ENCODE assay signal across 8 cellular contexts in genomic region chr19:33273881-33274662, GRCh38. TPM values are rescaled to one million over a fixed set of nuclear protein-coding genes. Genes with fewer than 3 reads are reported as not detected.
DNase-seq lines count a peak whose midpoint lies in the region; ATAC-seq and TF ChIP-seq lines count a peak whose summit lies in the region.

No MANE protein-coding gene starts in this region.

- H3K9me3 ChIP-seq in BE2C: no peaks in the 10 kb centered on the region

- DNase-seq in BE2C: peak; percentile 63
- peak; percentile 27 for DNase-seq in KG1 (lab: John Stamatoyannopoulos, UW)
- DNase-seq in activated T-helper 9 cell treated with anti-CD3 and anti-CD28 coated beads, Interleukin-2, amount 50 U/mL, for 16 hours (ENCODE audit: low read depth): peak; percentile 16
- peak; percentile 84 for DNase-seq in islet precursor cell
- DNase-seq in stimulated activated CD4-positive, alpha-beta T cell treated with anti-CD3 and anti-CD28 coated beads, Interleukin-4, amount 100 ng/mL, for 1 hour: peak; percentile 46
- no peak for DNase-seq in NCI-H524 treated with DMSO at 0.1 percent for 48 hours (lab: John Stamatoyannopoulos, UW)

- H3K4me1 ChIP-seq in BE2C: peaks cover 6% of the 10 kb centered on the region

- H3K27me3 ChIP-seq in BE2C: no peaks in the 10 kb centered on the region

- ATAC-seq in GM19328 (IDR thresholded peaks at IDR 0.05; ENCODE audit: unreplicated experiment): no peak
- no peak for ATAC-seq in HG03565 (IDR thresholded peaks at IDR 0.05; ENCODE audit: unreplicated experiment)

- TF ChIP-seq CTCF in BE2C (IDR thresholded peaks at IDR 0.05; ENCODE audit: low read depth, low read length): no peak

- no peak overlapping the region for H3K4me3 ChIP-seq in BE2C (ENCODE audit: low read depth, low read length)

- H3K36me3 ChIP-seq in BE2C: no peaks in the 10 kb centered on the region

RNA-seq across cellular contexts. Expression of gene CEBPA, which starts 28.3 kb away (rescaled TPM):
- polyA plus RNA-seq in BE2C (2012; ENCODE audit: insufficient read depth, insufficient read length, low read depth): 3.3 TPM

RNA-seq across cellular contexts. Expression of gene SLC7A10, which starts 48.4 kb away (rescaled TPM):
- polyA plus RNA-seq in BE2C (2012; ENCODE audit: insufficient read depth, insufficient read length, low read depth): not detected
